ENCODE assay signal across 12 cellular contexts in genomic region chr11:86061483-86061882, GRCh38. TPM values are rescaled to one million over a fixed set of nuclear protein-coding genes. Genes with fewer than 3 reads are reported as not detected.
DNase-seq lines count a peak whose midpoint lies in the region; TF ChIP-seq lines count a peak whose summit lies in the region.
"Had no signal": no experiment of that assay in that cellular context is flagged by ENCODE, and none has a peak within 500 bp of the region (broad histone marks: within the 10 kb centered on the region; RNA-seq: fewer than 3 reads in every experiment).

No MANE protein-coding gene starts in this region.

- H3K36me3 ChIP-seq in subcutaneous abdominal adipose tissue (ENCODE audit: control insufficient read depth in 5 of 5, insufficient read depth in 5 of 5, low read length in 5 of 5), result no peaks in the 10 kb centered on the region
- H3K36me3 ChIP-seq: WERI-Rb-1 had no signal

- TF ChIP-seq CTCF in epithelial cell of proximal tubule (conservative IDR thresholded peaks at IDR 0.05; ENCODE audit: low read depth, low read length), result no peak

- H3K36me3 Mint-ChIP-seq in activated T-cell treated with anti-CD3 and anti-CD28 coated beads, Interleukin-2, amount 50 U/mL, for 24 hours (ENCODE audit: low read depth), result peaks cover 73% of the 10 kb centered on the region
- H3K36me3 Mint-ChIP-seq in activated CD4-positive, alpha-beta memory T cell treated with anti-CD3 and anti-CD28 coated beads for 36 hours, result peaks cover 34% of the 10 kb centered on the region

- peak overlapping the region; percentile 95 for H3K4me3 Mint-ChIP-seq in activated T-cell treated with anti-CD3 and anti-CD28 coated beads, Interleukin-2, amount 50 U/mL, for 24 hours
- H3K4me3 Mint-ChIP-seq in activated CD4-positive, alpha-beta memory T cell treated with anti-CD3 and anti-CD28 coated beads for 36 hours, result peak overlapping the region; percentile 56

- intact Hi-C loops in activated CD4-positive, alpha-beta memory T cell treated with anti-CD3 and anti-CD28 coated beads for 36 hours (cut with micrococcal nuclease), result no loop called here

- H3K27ac Mint-ChIP-seq in activated T-cell treated with anti-CD3 and anti-CD28 coated beads, Interleukin-2, amount 50 U/mL, for 24 hours, result peak overlapping the region; percentile 89
- peak overlapping the region; percentile 88 for H3K27ac Mint-ChIP-seq in activated CD4-positive, alpha-beta memory T cell treated with anti-CD3 and anti-CD28 coated beads for 36 hours

- H3K4me3 ChIP-seq in epithelial cell of proximal tubule (ENCODE audit: low read depth, low read length), result peak overlapping the region; percentile 9
- H3K4me3 ChIP-seq in subcutaneous abdominal adipose tissue (ENCODE audit: low read depth in 1 of 5, low read length in 5 of 5), result no peak overlapping the region

- CTCF ChIA-PET in activated CD4-positive, alpha-beta memory T cell treated with anti-CD3 and anti-CD28 coated beads for 36 hours (lab: Charles Lee), result interaction anchor here (1.6 kb wide), 1 partner anchor 19 kb away, joined by 5 read pairs; no protein-coding TSS in a partner anchor

- peaks cover 5% of the 10 kb centered on the region for H3K9me3 Mint-ChIP-seq in activated T-cell treated with anti-CD3 and anti-CD28 coated beads, Interleukin-2, amount 50 U/mL, for 24 hours
- H3K9me3 Mint-ChIP-seq in activated CD4-positive, alpha-beta memory T cell treated with anti-CD3 and anti-CD28 coated beads for 36 hours, result no peaks in the 10 kb centered on the region

- H3K27me3 ChIP-seq in subcutaneous abdominal adipose tissue (ENCODE audit: control insufficient read depth in 5 of 5, insufficient read depth in 4 of 5, low read length in 5 of 5), result no peaks in the 10 kb centered on the region

- H3K4me1 Mint-ChIP-seq in activated T-cell treated with anti-CD3 and anti-CD28 coated beads, Interleukin-2, amount 50 U/mL, for 24 hours (ENCODE audit: low read depth), result peaks cover 83% of the 10 kb centered on the region
- peaks cover 76% of the 10 kb centered on the region for H3K4me1 Mint-ChIP-seq in activated CD4-positive, alpha-beta memory T cell treated with anti-CD3 and anti-CD28 coated beads for 36 hours (ENCODE audit: low read depth)

- H3K9ac ChIP-seq in subcutaneous abdominal adipose tissue (ENCODE audit: low read length in 5 of 5), result no peak overlapping the region
- H3K9ac ChIP-seq: SK-N-SH had no signal

- no peak for DNase-seq in activated T-cell treated with anti-CD3 and anti-CD28 coated beads, Interleukin-2, amount 50 U/mL, for 24 hours
- no peak for DNase-seq in activated T-cell treated with anti-CD3 and anti-CD28 coated beads for 4 hours
- DNase-seq in activated CD4-positive, alpha-beta memory T cell treated with anti-CD3 and anti-CD28 coated beads for 36 hours, result no peak
- no peak for DNase-seq in epithelial cell of proximal tubule (ENCODE audit: low read depth)
- no peak for DNase-seq in stimulated activated naive CD4-positive, alpha-beta T cell treated with Interleukin-2 at 50 U/mL for 16 hours (lab: John Stamatoyannopoulos, UW)
- no peak for DNase-seq in SKM-1 (lab: John Stamatoyannopoulos, UW; ENCODE audit: unreplicated experiment)
- no peak for DNase-seq in hepatic stellate cell (ENCODE audit: low spot score)
- DNase-seq: NCI-H187 treated with DMSO at 0.1 percent for 48 hours, NCI-H526, SK-N-SH, WERI-Rb-1 had no signal

- POLR2A ChIA-PET in activated CD4-positive, alpha-beta memory T cell treated with anti-CD3 and anti-CD28 coated beads for 36 hours (lab: Charles Lee), result interaction anchor here (1.5 kb wide), 1 partner anchor 184 kb away, joined by 5 read pairs; no protein-coding TSS in a partner anchor

- H3K4me1 ChIP-seq in subcutaneous abdominal adipose tissue (ENCODE audit: control insufficient read depth in 5 of 5, insufficient read depth in 5 of 5, low read length in 5 of 5), result peaks cover 0 to 83% (median 68%) of the 10 kb centered on the region in 5 donors

- peak overlapping the region; percentile 99 for H3K27ac ChIP-seq in subcutaneous abdominal adipose tissue (ENCODE audit: low read depth, low read length)
- H3K27ac ChIP-seq: WERI-Rb-1 had no signal

- H3K27me3 Mint-ChIP-seq in activated T-cell treated with anti-CD3 and anti-CD28 coated beads, Interleukin-2, amount 50 U/mL, for 24 hours, result no peaks in the 10 kb centered on the region
- no peaks in the 10 kb centered on the region for H3K27me3 Mint-ChIP-seq in activated CD4-positive, alpha-beta memory T cell treated with anti-CD3 and anti-CD28 coated beads for 36 hours

- H3K9me3 ChIP-seq in subcutaneous abdominal adipose tissue (ENCODE audit: control insufficient read depth in 5 of 5, low read length in 5 of 5), result no peaks in the 10 kb centered on the region
- H3K9me3 ChIP-seq: SK-N-SH had no signal

RNA-seq across cellular contexts. Expression of gene PICALM, which starts 7.4 kb away (rescaled TPM):
- total RNA-seq in activated CD4-positive, alpha-beta memory T cell treated with anti-CD3 and anti-CD28 coated beads for 36 hours, result 10 to 100 TPM; 75.9 to 90.4 TPM
- 153 and 218 TPM in 2 replicates for total RNA-seq in epithelial cell of proximal tubule
